28 cellular contexts compared by ENCODE assay signal in genomic region chr13:26400545-26400944, GRCh38.
"Had no signal": no experiment of that assay in that cellular context is flagged by ENCODE, and none has a peak within 500 bp of the region (broad histone marks: within the 10 kb centered on the region; RNA-seq: fewer than 3 reads in every experiment).

No MANE protein-coding gene starts in this region.

- H3K79me2 ChIP-seq: hepatocyte, parathyroid adenoma had no signal

- H3K27me3 ChIP-seq: hepatocyte, neural progenitor cell, neutrophil, right atrium auricular region, suprapubic skin, tibial artery, vagina had no signal

- ATAC-seq: natural killer cell, sciatic nerve had no signal

- H3K9ac ChIP-seq: neural progenitor cell, parathyroid adenoma had no signal

- H3K27me3 Mint-ChIP-seq: naive B cell; progenitor cell of endocrine pancreas; stimulated activated naive CD8-positive, alpha-beta T cell treated with anti-CD3 and anti-CD28 coated beads, Interleukin-15, Interleukin-2, amounts not matched to agents 100 ng/mL and 50 ng/mL, for 24 hours; type B pancreatic cell had no signal

- H2AFZ ChIP-seq: hepatocyte, neural progenitor cell, parathyroid adenoma had no signal

- H3K27ac Mint-ChIP-seq: mesothelial cell of epicardium; natural killer cell; nephron progenitor cell; neural progenitor cell; stimulated activated naive CD8-positive, alpha-beta T cell treated with anti-CD3 and anti-CD28 coated beads, Interleukin-15, Interleukin-2, amounts not matched to agents 100 ng/mL and 50 ng/mL, for 24 hours; type B pancreatic cell had no signal

- H3K4me2 ChIP-seq: hepatocyte, neural progenitor cell had no signal

- H3K4me3 ChIP-seq: hepatocyte, left ventricle myocardium inferior, lung, neural progenitor cell, right atrium auricular region, skin epidermis, suprapubic skin, thoracic aorta, tibial artery, vagina had no signal

- H3K9me3 Mint-ChIP-seq: mesothelial cell of epicardium; naive B cell; natural killer cell; nephron progenitor cell; neural progenitor cell; stimulated activated naive CD8-positive, alpha-beta T cell treated with anti-CD3 and anti-CD28 coated beads, Interleukin-15, Interleukin-2, amounts not matched to agents 100 ng/mL and 50 ng/mL, for 24 hours; type B pancreatic cell had no signal

- H3K27ac ChIP-seq: hepatocyte, left ventricle myocardium inferior, neural progenitor cell, neutrophil, parathyroid adenoma, right atrium auricular region, skin epidermis, suprapubic skin, thoracic aorta, tibial artery, vagina had no signal

- H3K4me1 ChIP-seq: left ventricle myocardium inferior, neural progenitor cell, parathyroid adenoma, right atrium auricular region, suprapubic skin, tibial artery, vagina had no signal

- H3K4me3 Mint-ChIP-seq: mesothelial cell of epicardium; naive B cell; natural killer cell; nephron progenitor cell; neural progenitor cell; stimulated activated naive CD8-positive, alpha-beta T cell treated with anti-CD3 and anti-CD28 coated beads, Interleukin-15, Interleukin-2, amounts not matched to agents 100 ng/mL and 50 ng/mL, for 24 hours; type B pancreatic cell had no signal

- DNase-seq: islet precursor cell; left ventricle myocardium inferior; mesendoderm; naive B cell; natural killer cell; nephron progenitor cell; occipital lobe; stimulated activated CD4-positive, alpha-beta T cell treated with anti-CD3 and anti-CD28 coated beads, Interleukin-12 subunit alpha, Interleukin-12 subunit beta, amount 100 ng/mL, for 4 hours; stimulated activated CD4-positive, alpha-beta T cell treated with anti-CD3 and anti-CD28 coated beads, Interleukin-15, amount 100 ng/mL, for 24 hours; stimulated activated CD4-positive, alpha-beta T cell treated with anti-CD3 and anti-CD28 coated beads, Interleukin-2, amount 100 ng/mL, for 24 hours; stimulated activated CD4-positive, alpha-beta T cell treated with anti-CD3 and anti-CD28 coated beads, Interleukin-4, amount 100 ng/mL, for 1 hour; stimulated activated naive CD4-positive, alpha-beta T cell; tibial artery had no signal

- H3K4me1 Mint-ChIP-seq: mesothelial cell of epicardium, naive B cell, natural killer cell, nephron progenitor cell, neural progenitor cell had no signal
